ENCODE assay signal across 1 cellular context in the genomic region with DNA sequence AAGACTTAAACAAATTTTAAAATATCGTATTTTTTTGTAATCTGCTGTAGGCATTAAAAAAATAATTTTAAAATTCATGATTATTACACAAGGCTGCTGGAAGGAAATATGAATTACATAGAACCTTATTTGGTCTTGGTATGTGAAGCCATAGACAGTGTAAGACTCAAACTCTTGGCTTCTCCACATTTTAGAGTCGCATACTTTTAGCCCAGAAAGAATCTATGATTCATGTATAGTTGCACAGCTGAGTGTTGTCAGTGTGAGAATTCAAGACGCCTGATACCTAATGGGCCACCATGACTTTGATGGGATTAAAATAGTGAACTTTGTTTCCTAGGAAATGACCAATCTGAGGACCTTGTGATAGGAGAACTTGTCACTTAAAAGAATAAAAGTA.
TF ChIP-seq lines count a peak whose summit lies in the region.

No MANE protein-coding gene starts in this region.

TF ChIP-seq in A549, 52 proteins besides CTCF, POLR2A, EP300 and RAD21 (continued from another document):
- TF ChIP-seq NPAS2 (CRISPR knock-in tag; IDR thresholded peaks at IDR 0.05; ENCODE audit: borderline replicate concordance), result no peak
- no peak for TF ChIP-seq HDAC2 (IDR thresholded peaks at IDR 0.05)
- TF ChIP-seq HEYL (CRISPR knock-in tag; IDR thresholded peaks at IDR 0.05), result no peak
- no peak for TF ChIP-seq RCOR1 (IDR thresholded peaks at IDR 0.05; ENCODE audit: low read depth, low read length)
- no peak for TF ChIP-seq PHF8 (IDR thresholded peaks at IDR 0.05; ENCODE audit: borderline replicate concordance, low read depth)
- TF ChIP-seq HMGXB4 (CRISPR knock-in tag; IDR thresholded peaks at IDR 0.05; ENCODE audit: borderline replicate concordance), result no peak
- no peak for TF ChIP-seq SREBF2 (IDR thresholded peaks at IDR 0.05)
- TF ChIP-seq, protein P1, sequence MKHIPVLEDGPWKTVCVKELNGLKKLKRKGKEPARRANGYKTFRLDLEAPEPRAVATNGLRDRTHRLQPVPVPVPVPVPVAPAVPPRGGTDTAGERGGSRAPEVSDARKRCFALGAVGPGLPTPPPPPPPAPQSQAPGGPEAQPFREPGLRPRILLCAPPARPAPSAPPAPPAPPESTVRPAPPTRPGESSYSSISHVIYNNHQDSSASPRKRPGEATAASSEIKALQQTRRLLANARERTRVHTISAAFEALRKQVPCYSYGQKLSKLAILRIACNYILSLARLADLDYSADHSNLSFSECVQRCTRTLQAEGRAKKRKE (CRISPR knock-in tag; IDR thresholded peaks at IDR 0.05; ENCODE audit: low read depth), result no peak
- no peak for TF ChIP-seq SMC3 (IDR thresholded peaks at IDR 0.05)
- TF ChIP-seq JUN (IDR thresholded peaks at IDR 0.05), result no peak
- TF ChIP-seq, protein P2, sequence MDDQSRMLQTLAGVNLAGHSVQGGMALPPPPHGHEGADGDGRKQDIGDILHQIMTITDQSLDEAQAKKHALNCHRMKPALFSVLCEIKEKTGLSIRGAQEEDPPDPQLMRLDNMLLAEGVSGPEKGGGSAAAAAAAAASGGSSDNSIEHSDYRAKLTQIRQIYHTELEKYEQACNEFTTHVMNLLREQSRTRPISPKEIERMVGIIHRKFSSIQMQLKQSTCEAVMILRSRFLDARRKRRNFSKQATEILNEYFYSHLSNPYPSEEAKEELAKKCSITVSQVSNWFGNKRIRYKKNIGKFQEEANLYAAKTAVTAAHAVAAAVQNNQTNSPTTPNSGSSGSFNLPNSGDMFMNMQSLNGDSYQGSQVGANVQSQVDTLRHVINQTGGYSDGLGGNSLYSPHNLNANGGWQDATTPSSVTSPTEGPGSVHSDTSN (IDR thresholded peaks at IDR 0.05), result no peak
- no peak for TF ChIP-seq CEBPB (IDR thresholded peaks at IDR 0.05)
- TF ChIP-seq, protein P3, sequence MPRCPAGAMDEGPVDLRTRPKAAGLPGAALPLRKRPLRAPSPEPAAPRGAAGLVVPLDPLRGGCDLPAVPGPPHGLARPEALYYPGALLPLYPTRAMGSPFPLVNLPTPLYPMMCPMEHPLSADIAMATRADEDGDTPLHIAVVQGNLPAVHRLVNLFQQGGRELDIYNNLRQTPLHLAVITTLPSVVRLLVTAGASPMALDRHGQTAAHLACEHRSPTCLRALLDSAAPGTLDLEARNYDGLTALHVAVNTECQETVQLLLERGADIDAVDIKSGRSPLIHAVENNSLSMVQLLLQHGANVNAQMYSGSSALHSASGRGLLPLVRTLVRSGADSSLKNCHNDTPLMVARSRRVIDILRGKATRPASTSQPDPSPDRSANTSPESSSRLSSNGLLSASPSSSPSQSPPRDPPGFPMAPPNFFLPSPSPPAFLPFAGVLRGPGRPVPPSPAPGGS (IDR thresholded peaks at IDR 0.05), result no peak
- no peak for TF ChIP-seq POLR2AphosphoS2 (conservative IDR thresholded peaks at IDR 0.05; ENCODE audit: low read length)
